ENCODE assay signal across 29 cellular contexts in the genomic region with DNA sequence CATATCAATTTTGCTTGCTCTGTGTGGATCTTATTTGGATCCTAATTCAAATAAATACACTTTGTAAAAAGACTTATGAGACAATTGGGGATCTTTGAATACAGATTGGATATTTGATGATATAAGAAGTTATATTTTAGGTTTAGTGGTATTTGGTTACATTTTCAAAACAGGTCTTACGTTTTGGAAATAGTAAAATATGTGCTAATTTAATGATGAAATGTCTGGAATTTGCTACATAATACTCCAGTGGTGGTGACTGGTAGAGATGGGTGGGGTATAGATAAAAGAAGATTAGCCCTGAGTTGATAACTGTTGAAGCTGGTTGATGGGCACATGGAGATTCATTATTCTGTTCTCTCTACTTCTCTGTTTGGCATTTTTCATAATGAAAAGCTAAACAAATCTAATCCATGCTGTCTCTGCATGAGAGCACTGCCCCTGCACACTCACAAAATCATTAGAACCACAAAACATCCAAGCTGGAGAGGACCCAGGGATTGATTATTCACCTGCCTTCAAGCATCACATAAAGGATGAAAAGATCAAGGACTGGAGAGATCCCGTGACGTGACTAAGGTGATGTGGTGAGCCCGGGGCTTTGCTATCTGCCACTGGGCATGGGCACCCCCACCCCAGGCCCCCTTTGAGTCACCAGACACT. TPM values are rescaled to one million over a fixed set of nuclear protein-coding genes. Genes with fewer than 3 reads are reported as not detected.
DNase-seq lines count a peak whose midpoint lies in the region; ATAC-seq and TF ChIP-seq lines count a peak whose summit lies in the region.
"Had no signal": no experiment of that assay in that cellular context is flagged by ENCODE, and none has a peak within 500 bp of the region (broad histone marks: within the 10 kb centered on the region; RNA-seq: fewer than 3 reads in every experiment).

No MANE protein-coding gene starts in this region.

- no peaks in the 10 kb centered on the region for H3K27me3 Mint-ChIP-seq in activated naive CD4-positive, alpha-beta T cell treated with anti-CD3 and anti-CD28 coated beads, Interleukin-2, amount 50 U/mL, for 24 hours
- H3K27me3 Mint-ChIP-seq in activated naive CD4-positive, alpha-beta T cell treated with anti-CD3 and anti-CD28 coated beads for 36 hours (ENCODE audit: low read depth): no peaks in the 10 kb centered on the region

- no peak for TF ChIP-seq POLR2A in Peyer's patch (IDR thresholded peaks at IDR 0.05)

- no peak for TF ChIP-seq CTCF in Peyer's patch (IDR thresholded peaks at IDR 0.05)
- no peak for TF ChIP-seq CTCF in lower lobe of right lung (IDR thresholded peaks at IDR 0.05)
- TF ChIP-seq CTCF in upper lobe of right lung (IDR thresholded peaks at IDR 0.05): no peak

- CTCF ChIA-PET in activated naive CD4-positive, alpha-beta T cell treated with anti-CD3 and anti-CD28 coated beads for 36 hours (lab: Charles Lee): interaction anchor here (1.7 kb wide), 1 partner anchor 9 kb away, joined by 6 read pairs; no protein-coding TSS in a partner anchor

- H3K36me3 Mint-ChIP-seq in activated naive CD4-positive, alpha-beta T cell treated with anti-CD3 and anti-CD28 coated beads, Interleukin-2, amount 50 U/mL, for 24 hours: peaks cover 4% of the 10 kb centered on the region
- H3K36me3 Mint-ChIP-seq in activated naive CD4-positive, alpha-beta T cell treated with anti-CD3 and anti-CD28 coated beads for 36 hours (ENCODE audit: low read depth): no peaks in the 10 kb centered on the region

- no peak overlapping the region for H3K4me3 Mint-ChIP-seq in activated naive CD4-positive, alpha-beta T cell treated with anti-CD3 and anti-CD28 coated beads, Interleukin-2, amount 50 U/mL, for 24 hours
- no peak overlapping the region for H3K4me3 Mint-ChIP-seq in activated naive CD4-positive, alpha-beta T cell treated with anti-CD3 and anti-CD28 coated beads for 36 hours
- H3K4me3 Mint-ChIP-seq: CD8-positive, alpha-beta T cell; GM23338; H9; HFFc6 had no signal

- no peak for ATAC-seq in lower lobe of right lung
- ATAC-seq in upper lobe of right lung: no peak
- no peak for ATAC-seq in GM19397 (IDR thresholded peaks at IDR 0.05; ENCODE audit: unreplicated experiment)
- ATAC-seq: CD8-positive, alpha-beta T cell; GM12878; GM23338; HepG2; K562; Right ventricle myocardium inferior; SK-N-SH treated with all-trans-retinoic acid at 6 μM for 48 hours had no signal

- H3K4me3 ChIP-seq in Peyer's patch (no peak overlapping the region), lower lobe of right lung (no peak overlapping the region), upper lobe of right lung (no peak overlapping the region)
- H3K4me3 ChIP-seq: GM12878, GM23338, K562, SJCRH30 had no signal

- H3K36me3 ChIP-seq in Peyer's patch: no peaks in the 10 kb centered on the region
- H3K36me3 ChIP-seq in lower lobe of right lung: no peaks in the 10 kb centered on the region
- no peaks in the 10 kb centered on the region for H3K36me3 ChIP-seq in upper lobe of right lung
- H3K36me3 ChIP-seq: SJCRH30 had no signal

- peaks cover 0 to 5% (median under 1%) of the 10 kb centered on the region in 4 donors for H3K4me1 ChIP-seq in Peyer's patch
- H3K4me1 ChIP-seq in lower lobe of right lung: no peaks in the 10 kb centered on the region
- no peaks in the 10 kb centered on the region for H3K4me1 ChIP-seq in upper lobe of right lung
- H3K4me1 ChIP-seq: Caco-2 had no signal

- DNase-seq in activated naive CD4-positive, alpha-beta T cell treated with anti-CD3 and anti-CD28 coated beads for 36 hours: no peak
- DNase-seq in Peyer's patch: peak in 2 of 3 donors; percentile 4 to 36
- DNase-seq in lower lobe of right lung: peak; percentile 6
- DNase-seq in upper lobe of right lung: peak; percentile 22
- no peak for DNase-seq in stimulated activated CD4-positive, alpha-beta T cell treated with anti-CD3 and anti-CD28 coated beads, Interleukin-4, amount 100 ng/mL, for 4 hours
- DNase-seq: CD8-positive, alpha-beta T cell; DMS79; EL; GDM1; H9; HFFc6; Kasumi-1; MV-4-11; NCI-H1694 treated with DMSO at 0.1 percent for 48 hours; NCI-H2081; NCI-H2227 treated with DMSO at 0.1 percent for 48 hours; NCI-H526 treated with DMSO at 0.1 percent for 48 hours; OCI-M1 had no signal

- no peaks in the 10 kb centered on the region for H3K4me1 Mint-ChIP-seq in activated naive CD4-positive, alpha-beta T cell treated with anti-CD3 and anti-CD28 coated beads, Interleukin-2, amount 50 U/mL, for 24 hours
- H3K4me1 Mint-ChIP-seq in activated naive CD4-positive, alpha-beta T cell treated with anti-CD3 and anti-CD28 coated beads for 36 hours (ENCODE audit: low read depth): peaks cover 3% of the 10 kb centered on the region
- H3K4me1 Mint-ChIP-seq: GM23338 had no signal

- intact Hi-C loops in activated naive CD4-positive, alpha-beta T cell treated with anti-CD3 and anti-CD28 coated beads for 36 hours (cut with micrococcal nuclease): no loop called here
- intact Hi-C loops in lower lobe of right lung (cut with DNase I): no loop called here
- intact Hi-C loops in upper lobe of right lung (cut with DNase I): no loop called here

- H3K27ac ChIP-seq in Peyer's patch (no peak overlapping the region), lower lobe of right lung (no peak overlapping the region), upper lobe of right lung (no peak overlapping the region)
- H3K27ac ChIP-seq: C4-2B, SJCRH30 had no signal

- H3K27me3 ChIP-seq in Peyer's patch (no peaks in the 10 kb centered on the region), lower lobe of right lung (ENCODE audit: low read depth) (no peaks in the 10 kb centered on the region), upper lobe of right lung (no peaks in the 10 kb centered on the region)

- peak overlapping the region; percentile 0 for H3K27ac Mint-ChIP-seq in activated naive CD4-positive, alpha-beta T cell treated with anti-CD3 and anti-CD28 coated beads, Interleukin-2, amount 50 U/mL, for 24 hours
- H3K27ac Mint-ChIP-seq in activated naive CD4-positive, alpha-beta T cell treated with anti-CD3 and anti-CD28 coated beads for 36 hours: no peak overlapping the region
- H3K27ac Mint-ChIP-seq: CD8-positive, alpha-beta T cell; GM23338; H9; HFFc6 had no signal

- no peaks in the 10 kb centered on the region for H3K9me3 Mint-ChIP-seq in activated naive CD4-positive, alpha-beta T cell treated with anti-CD3 and anti-CD28 coated beads, Interleukin-2, amount 50 U/mL, for 24 hours
- H3K9me3 Mint-ChIP-seq in activated naive CD4-positive, alpha-beta T cell treated with anti-CD3 and anti-CD28 coated beads for 36 hours: no peaks in the 10 kb centered on the region
- H3K9me3 Mint-ChIP-seq: CD8-positive, alpha-beta T cell; GM23338; H9; HFFc6 had no signal

- H3K9me3 ChIP-seq in Peyer's patch (no peaks in the 10 kb centered on the region), lower lobe of right lung (no peaks in the 10 kb centered on the region), upper lobe of right lung (no peaks in the 10 kb centered on the region)
- H3K9me3 ChIP-seq: Caco-2, SJCRH30 had no signal

RNA-seq across cellular contexts. Expression of gene TLE3, which starts 58.9 kb away (rescaled TPM):
- 100 to 1,000 TPM; 105 to 109 TPM for total RNA-seq in activated naive CD4-positive, alpha-beta T cell treated with anti-CD3 and anti-CD28 coated beads for 36 hours
- total RNA-seq in Peyer's patch (100 to 1,000 TPM; 130 to 176 (median 140) TPM), lower lobe of right lung (63.7 TPM), upper lobe of right lung (58.8 TPM)

Comparison
In these comparisons a context has a peak if more than half of its experiments do, and no peak if none do; other contexts are left out.
1. DNase-seq: peak in Peyer's patch (2 of 3), lower lobe of right lung (single experiment) and upper lobe of right lung (single experiment); none in activated naive CD4-positive, alpha-beta T cell treated with anti-CD3 and anti-CD28 coated beads for 36 hours (single experiment) and stimulated activated CD4-positive, alpha-beta T cell treated with anti-CD3 and anti-CD28 coated beads, Interleukin-4, amount 100 ng/mL, for 4 hours (0 of 2).